ENCODE assay signal across 26 cellular contexts in genomic region chr22:30614879-30615278, GRCh38. TPM values are rescaled to one million over a fixed set of nuclear protein-coding genes. Genes with fewer than 3 reads are reported as not detected.
"Had no signal": no experiment of that assay in that cellular context is flagged by ENCODE, and none has a peak within 500 bp of the region (broad histone marks: within the 10 kb centered on the region; RNA-seq: fewer than 3 reads in every experiment).

No MANE protein-coding gene starts in this region.

- H3K4me3 Mint-ChIP-seq: effector memory CD8-positive, alpha-beta T cell; endodermal cell; mesothelial cell of epicardium; naive B cell had no signal

- H3K27ac Mint-ChIP-seq: endodermal cell, mesothelial cell of epicardium, naive B cell had no signal

- H3K27ac ChIP-seq: epithelial cell of prostate, esophagus squamous epithelium, gastrocnemius medialis, left lung, lower lobe of right lung had no signal

- H3K4me3 ChIP-seq: coronary artery, esophagus squamous epithelium, gastrocnemius medialis, heart right ventricle, left lung, lower lobe of right lung, mucosa of descending colon had no signal

- DNase-seq: effector CD8-positive, alpha-beta T cell; effector memory CD8-positive, alpha-beta T cell; endodermal cell; esophagus squamous epithelium; foreskin fibroblast; foreskin melanocyte; gastrocnemius medialis; glutamatergic neuron; head of caudate nucleus; heart right ventricle; hippocampal formation; left cardiac atrium; mesenchymal stem cell; mucosa of descending colon; naive B cell had no signal

- H3K9me3 Mint-ChIP-seq: effector memory CD8-positive, alpha-beta T cell; endodermal cell; mesothelial cell of epicardium; naive B cell had no signal

- H3K4me1 Mint-ChIP-seq: mesothelial cell of epicardium, naive B cell had no signal

- H3K9me3 ChIP-seq: esophagus squamous epithelium, gastrocnemius medialis, heart right ventricle, left lung, lower lobe of right lung, mucosa of descending colon had no signal

- ATAC-seq: effector memory CD8-positive, alpha-beta T cell; esophagus mucosa; gastrocnemius medialis; mucosa of descending colon had no signal

- H3K27me3 ChIP-seq: esophagus squamous epithelium, gastrocnemius medialis, heart right ventricle, left lung had no signal

- H3K36me3 Mint-ChIP-seq: naive B cell had no signal

RNA-seq across cellular contexts. Expression of gene GAL3ST1, which starts 40.4 kb away (rescaled TPM):
- total RNA-seq: dermis microvascular lymphatic vessel endothelial cell, esophagus mucosa, glomerular endothelial cell, mesenteric fat pad, myocyte had no signal
- polyA plus RNA-seq: keratinocyte had no signal
